ENCODE assay signal across 1 cellular context in genomic region chr1:183893561-183894289, GRCh38.
TF ChIP-seq lines count a peak whose summit lies in the region.

No MANE protein-coding gene starts in this region.

TF ChIP-seq in SK-N-SH, 30 proteins besides CTCF, POLR2A, EP300 and RAD21 (continued from another document):
- no peak for TF ChIP-seq REST (IDR thresholded peaks at IDR 0.05; ENCODE audit: low read depth, low read length)
